In genomic region chr19:11889901-11890300, GRCh38 we compare ENCODE assay signal across 9 cellular contexts. TPM values are rescaled to one million over a fixed set of nuclear protein-coding genes. Genes with fewer than 3 reads are reported as not detected.
DNase-seq lines count a peak whose midpoint lies in the region; ATAC-seq and TF ChIP-seq lines count a peak whose summit lies in the region.
"Not testable (repeated sequence)": the region's sequence is repeated elsewhere in the genome, so short reads cannot be mapped to it uniquely, and the experiment has no call there.
"Had no signal": no experiment of that assay in that cellular context is flagged by ENCODE, and none has a peak within 500 bp of the region (broad histone marks: within the 10 kb centered on the region; RNA-seq: fewer than 3 reads in every experiment).

No MANE protein-coding gene starts in this region.

- TF ChIP-seq POLR2A in body of pancreas (IDR thresholded peaks at IDR 0.05) = peak in 2 of 3 donors; percentile 7 to 10
- TF ChIP-seq POLR2A in testis (IDR thresholded peaks at IDR 0.05) = not testable (repeated sequence)

- not testable (repeated sequence) for ATAC-seq in body of pancreas

- H3K27me3 Mint-ChIP-seq in activated CD4-positive, alpha-beta T cell treated with anti-CD3 and anti-CD28 coated beads, Interleukin-2, amount 10 ng/mL, durations not matched to agents 7 days and 5 days; mesothelial cell of epicardium (ENCODE audit: low read depth): not testable (repeated sequence)

- peaks cover 24 to 55% (median 45%) of the 10 kb centered on the region in 11 experiments for H3K36me3 ChIP-seq in BLaER1 treated with 17β-estradiol and CSF1 and Interleukin-3, amounts not matched to agents 10 nM and 100 nM
- H3K36me3 ChIP-seq in HUES48 (ENCODE audit: control insufficient read depth, insufficient read depth, low read length) = peaks cover 10% of the 10 kb centered on the region
- H3K36me3 ChIP-seq in body of pancreas (replicated peaks in 1 of 2; ENCODE audit: insufficient read depth in 1 of 2, low read depth in 2 of 2); cardiac muscle cell; testis (ENCODE audit: low read depth, missing control alignments): not testable (repeated sequence)
- H3K36me3 ChIP-seq in neuron (ENCODE audit: insufficient read depth, low read length) = peaks cover 31% of the 10 kb centered on the region

- H3K27ac Mint-ChIP-seq in activated CD4-positive, alpha-beta T cell treated with anti-CD3 and anti-CD28 coated beads, Interleukin-2, amount 10 ng/mL, durations not matched to agents 7 days and 5 days = peak overlapping the region; percentile 51
- peak overlapping the region; percentile 83 for H3K27ac Mint-ChIP-seq in mesothelial cell of epicardium

- 57 to 71% methylated on average over 6 of the region's 6 CpGs for WGBS in body of pancreas, 2 donors
- 41 to 61% methylated on average over 4 to 6 of the region's 6 CpGs for WGBS in testis, 2 donors

- not testable (repeated sequence) for H3K27me3 ChIP-seq in BLaER1 treated with 17β-estradiol and CSF1 and Interleukin-3, amounts not matched to agents 10 nM and 100 nM; HUES48 (ENCODE audit: control insufficient read depth, insufficient read depth, low read length); body of pancreas; cardiac muscle cell; neuron (ENCODE audit: insufficient read depth, low read length); testis

- TF ChIP-seq CTCF in body of pancreas (IDR thresholded peaks at IDR 0.05); cardiac muscle cell (IDR thresholded peaks at IDR 0.05; ENCODE audit: low read depth, low read length); mesothelial cell of epicardium (IDR thresholded peaks at IDR 0.05; ENCODE audit: unreplicated experiment); testis (IDR thresholded peaks at IDR 0.05): not testable (repeated sequence)

- peak overlapping the region in 10 of 11 experiments; percentile 81 to 98 (median 91); a peak in 18 of 22 replicates for H3K4me2 ChIP-seq in BLaER1 treated with 17β-estradiol and CSF1 and Interleukin-3, amounts not matched to agents 10 nM and 100 nM

- POLR2A ChIA-PET in activated CD4-positive, alpha-beta T cell treated with anti-CD3 and anti-CD28 coated beads, Interleukin-2, amount 10 ng/mL, durations not matched to agents 7 days and 5 days (lab: Charles Lee) = not testable (repeated sequence)

- H3K4me1 Mint-ChIP-seq in activated CD4-positive, alpha-beta T cell treated with anti-CD3 and anti-CD28 coated beads, Interleukin-2, amount 10 ng/mL, durations not matched to agents 7 days and 5 days = peaks cover 30% of the 10 kb centered on the region
- peaks cover 29% of the 10 kb centered on the region for H3K4me1 Mint-ChIP-seq in mesothelial cell of epicardium

- not testable (repeated sequence) for H2AFZ ChIP-seq in neuron (ENCODE audit: low read depth, low read length)

- not testable (repeated sequence) for H4K20me1 ChIP-seq in BLaER1 treated with 17β-estradiol and CSF1 and Interleukin-3, amounts not matched to agents 10 nM and 100 nM

- not testable (repeated sequence) for H3K4me3 Mint-ChIP-seq in activated CD4-positive, alpha-beta T cell treated with anti-CD3 and anti-CD28 coated beads, Interleukin-2, amount 10 ng/mL, durations not matched to agents 7 days and 5 days
- H3K4me3 Mint-ChIP-seq in mesothelial cell of epicardium = peak overlapping the region; percentile 95

- not testable (repeated sequence) for H3K27ac ChIP-seq in BLaER1 treated with 17β-estradiol and CSF1 and Interleukin-3, amounts not matched to agents 10 nM and 100 nM; testis
- H3K27ac ChIP-seq in HUES48 (ENCODE audit: low read depth, low read length) = peak overlapping the region; percentile 72
- peak overlapping the region; percentile 9 to 96 (median 96) for H3K27ac ChIP-seq in body of pancreas
- peak overlapping the region; percentile 94 for H3K27ac ChIP-seq in cardiac muscle cell

- peaks cover 29% of the 10 kb centered on the region for H3K36me3 Mint-ChIP-seq in activated CD4-positive, alpha-beta T cell treated with anti-CD3 and anti-CD28 coated beads, Interleukin-2, amount 10 ng/mL, durations not matched to agents 7 days and 5 days (ENCODE audit: low read depth)
- peaks cover 52% of the 10 kb centered on the region for H3K36me3 Mint-ChIP-seq in mesothelial cell of epicardium

- peaks cover 50 to 73% (median 59%) of the 10 kb centered on the region in 11 experiments for H3K9me3 ChIP-seq in BLaER1 treated with 17β-estradiol and CSF1 and Interleukin-3, amounts not matched to agents 10 nM and 100 nM (replicated peaks in 1 of 11)
- H3K9me3 ChIP-seq in HUES48 (ENCODE audit: control insufficient read depth, insufficient read depth, low read length) (peaks cover 24% of the 10 kb centered on the region), neuron (ENCODE audit: low read length) (peaks cover 36% of the 10 kb centered on the region)
- H3K9me3 ChIP-seq in body of pancreas; cardiac muscle cell (ENCODE audit: low read depth); testis: not testable (repeated sequence)

- peaks cover 19 to 39% (median 30%) of the 10 kb centered on the region in 10 experiments for H3K4me1 ChIP-seq in BLaER1 treated with 17β-estradiol and CSF1 and Interleukin-3, amounts not matched to agents 10 nM and 100 nM
- not testable (repeated sequence) for H3K4me1 ChIP-seq in HUES48 (ENCODE audit: control insufficient read depth, insufficient read depth, low read length); testis
- H3K4me1 ChIP-seq in body of pancreas = peaks cover 31% of the 10 kb centered on the region
- H3K4me1 ChIP-seq in cardiac muscle cell (ENCODE audit: low read depth) = peaks cover 31% of the 10 kb centered on the region
- peaks cover 21% of the 10 kb centered on the region for H3K4me1 ChIP-seq in neuron (ENCODE audit: insufficient read depth, low read length)

- H3K9ac ChIP-seq in BLaER1 treated with 17β-estradiol and CSF1 and Interleukin-3, amounts not matched to agents 10 nM and 100 nM; HUES48 (ENCODE audit: low read depth, low read length): not testable (repeated sequence)

- H3K9me3 Mint-ChIP-seq in activated CD4-positive, alpha-beta T cell treated with anti-CD3 and anti-CD28 coated beads, Interleukin-2, amount 10 ng/mL, durations not matched to agents 7 days and 5 days = peaks cover 30% of the 10 kb centered on the region
- peaks cover 15% of the 10 kb centered on the region for H3K9me3 Mint-ChIP-seq in mesothelial cell of epicardium

- not testable (repeated sequence) for DNase-seq in activated CD4-positive, alpha-beta T cell treated with anti-CD3 and anti-CD28 coated beads, Interleukin-2, amount 10 ng/mL, durations not matched to agents 7 days and 5 days; mesothelial cell of epicardium (ENCODE audit: low spot score in 2 of 2, unreplicated experiment in 2 of 2)
- peak in 1 of 4 donors; percentile 14 for DNase-seq in body of pancreas
- peak; percentile 58 to 69 for DNase-seq in cardiac muscle cell (ENCODE audit: low read depth in 1 of 2, low spot score in 1 of 2)
- peak; percentile 76 for DNase-seq in testis

- intact Hi-C loops in body of pancreas (cut with DNase I) = loop anchor here (10.0 kb wide), 2 partner anchors 95 to 245 kb away; no protein-coding TSS in a partner anchor
- intact Hi-C loops in testis (cut with DNase I; ENCODE audit: low total_unique reads) = not testable (repeated sequence)

- CTCF ChIA-PET in activated CD4-positive, alpha-beta T cell treated with anti-CD3 and anti-CD28 coated beads, Interleukin-2, amount 10 ng/mL, durations not matched to agents 7 days and 5 days (lab: Charles Lee) = not testable (repeated sequence)

- H3K4me3 ChIP-seq in BLaER1 treated with 17β-estradiol and CSF1 and Interleukin-3, amounts not matched to agents 10 nM and 100 nM; HUES48 (ENCODE audit: low read depth, low read length); body of pancreas; cardiac muscle cell; testis: not testable (repeated sequence)
- peak overlapping the region; percentile 86 for H3K4me3 ChIP-seq in neuron (ENCODE audit: low read length)

RNA-seq across cellular contexts. Expression of gene ZNF69, which starts 2.3 kb away (rescaled TPM):
- 1 to 10 TPM; 4.2 to 4.5 TPM for total RNA-seq in activated CD4-positive, alpha-beta T cell treated with anti-CD3 and anti-CD28 coated beads, Interleukin-2, amount 10 ng/mL, durations not matched to agents 7 days and 5 days
- 10 to 100 TPM; 13.2 to 14.8 TPM for total RNA-seq in body of pancreas
- total RNA-seq in cardiac muscle cell = 19.2 and 25.3 TPM in 2 replicates
- 12.2 and 13.6 TPM in 2 replicates for polyA plus RNA-seq in cardiac muscle cell
- total RNA-seq in mesothelial cell of epicardium = 25.1 to 27.8 TPM (median 27.8 TPM) in 3 replicates
- 10 to 100 TPM; 31.7 to 39.8 TPM for total RNA-seq in testis
- 2.5 TPM for polyA plus RNA-seq in testis (ENCODE audit: insufficient read depth, low read depth, low replicate concordance)
- total RNA-seq: A172 had no signal

RNA-seq across cellular contexts. Expression of gene ZNF700, which starts 35.0 kb away (rescaled TPM):
- 10 to 100 TPM; 21.2 to 22.1 TPM for total RNA-seq in activated CD4-positive, alpha-beta T cell treated with anti-CD3 and anti-CD28 coated beads, Interleukin-2, amount 10 ng/mL, durations not matched to agents 7 days and 5 days
- 10 to 100 TPM; 16.3 to 26.4 TPM for total RNA-seq in body of pancreas
- total RNA-seq in cardiac muscle cell = 7.6 and 10.3 TPM in 2 replicates
- polyA plus RNA-seq in cardiac muscle cell = 3.3 and 6.9 TPM in 2 replicates
- 13.4 to 15.0 TPM (median 14.2 TPM) in 3 replicates for total RNA-seq in mesothelial cell of epicardium
- total RNA-seq in testis = 10 to 100 TPM; 22.0 to 26.1 TPM
- 9.0 TPM for polyA plus RNA-seq in testis (ENCODE audit: insufficient read depth, low read depth, low replicate concordance)

RNA-seq across cellular contexts. Expression of gene ZNF439, which starts 41.4 kb away (rescaled TPM):
- total RNA-seq in activated CD4-positive, alpha-beta T cell treated with anti-CD3 and anti-CD28 coated beads, Interleukin-2, amount 10 ng/mL, durations not matched to agents 7 days and 5 days = 1 to 10 TPM; 8.3 to 9.7 TPM
- 1 to 10 TPM; 4.4 to 7.9 TPM for total RNA-seq in body of pancreas
- total RNA-seq in cardiac muscle cell = 0.07 and 3.6 TPM in 2 replicates
- 3.0 TPM in 1 of 2 replicates, not detected in the other for polyA plus RNA-seq in cardiac muscle cell
- total RNA-seq in mesothelial cell of epicardium = 6.2 to 8.8 TPM (median 6.4 TPM) in 3 replicates
- 10 to 100 TPM; 17.1 to 20.1 TPM for total RNA-seq in testis
- polyA plus RNA-seq in testis (ENCODE audit: insufficient read depth, low read depth, low replicate concordance) = 5.9 TPM
- total RNA-seq: A172 had no signal
